24 cellular contexts compared by ENCODE assay signal in the genomic region with DNA sequence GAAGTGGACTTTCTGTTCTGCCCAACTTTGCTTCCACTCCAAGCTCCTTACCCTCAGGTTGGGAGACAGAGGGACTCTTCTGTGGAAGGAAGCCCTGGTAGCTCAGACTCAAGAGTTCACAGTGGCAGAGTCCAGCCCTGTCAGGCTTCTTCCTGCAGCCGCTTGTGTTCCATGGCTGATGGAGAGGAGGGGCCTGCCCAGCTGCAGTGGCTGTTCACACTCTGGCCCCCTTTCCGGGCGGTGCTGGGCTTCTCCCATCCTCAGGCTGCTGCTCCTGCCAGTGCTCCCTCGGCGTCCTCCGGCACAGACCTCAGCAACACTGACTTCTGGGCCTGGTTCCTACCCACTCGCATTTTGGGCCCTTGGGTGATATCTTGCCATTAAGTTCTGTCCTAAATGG. TPM values are rescaled to one million over a fixed set of nuclear protein-coding genes. Genes with fewer than 3 reads are reported as not detected.
"Had no signal": no experiment of that assay in that cellular context is flagged by ENCODE, and none has a peak within 500 bp of the region (broad histone marks: within the 10 kb centered on the region; RNA-seq: fewer than 3 reads in every experiment).

No MANE protein-coding gene starts in this region.

- H3K4me1 Mint-ChIP-seq: activated CD4-positive, alpha-beta T cell treated with anti-CD3 and anti-CD28 coated beads, Interleukin-2, amount 10 ng/mL, durations not matched to agents 7 days and 5 days; memory B cell; naive B cell; stimulated activated naive B cell treated with anti-CD40 and anti-IgM and Interleukin-4, amounts not matched to agents 10 μg/mL and 1 μg/mL and 100 μg/mL, for 72 hours had no signal

- H3K79me2 ChIP-seq: parathyroid adenoma had no signal

- H2AFZ ChIP-seq: parathyroid adenoma had no signal

- H3K27ac ChIP-seq: body of pancreas, colonic mucosa, heart left ventricle, parathyroid adenoma, spleen, thoracic aorta had no signal

- H3K4me3 ChIP-seq: body of pancreas, colonic mucosa, heart left ventricle, mucosa of descending colon, spleen, thoracic aorta had no signal

- H3K4me1 ChIP-seq: body of pancreas, colonic mucosa, heart left ventricle, parathyroid adenoma, spleen had no signal

- H3K27ac Mint-ChIP-seq: activated CD4-positive, alpha-beta T cell treated with anti-CD3 and anti-CD28 coated beads, Interleukin-2, amount 10 ng/mL, durations not matched to agents 7 days and 5 days; activated naive CD8-positive, alpha-beta T cell; activated T-helper 1 cell treated with anti-CD3 and anti-CD28 coated beads, Interleukin-12 subunit alpha, Interleukin-12 subunit beta, Interleukin-2, Interleukin-4 antibody, amounts not matched to agents 30 ng/mL and 10 ng/mL and 1 ng/mL, durations not matched to agents 14 hours and 24 hours and 36 hours; memory B cell; stimulated activated naive B cell treated with anti-CD40 and anti-IgM and Interleukin-4, amounts not matched to agents 10 μg/mL and 1 μg/mL and 100 μg/mL, for 72 hours had no signal

- H3K36me3 ChIP-seq: colonic mucosa, heart left ventricle, neutrophil, spleen, thoracic aorta had no signal

- H3K36me3 Mint-ChIP-seq: activated naive CD8-positive, alpha-beta T cell; memory B cell; naive B cell; stimulated activated naive B cell treated with anti-CD40 and anti-IgM and Interleukin-4, amounts not matched to agents 10 μg/mL and 1 μg/mL and 100 μg/mL, for 72 hours had no signal

- H3K9ac ChIP-seq: parathyroid adenoma had no signal

- H3K9me3 Mint-ChIP-seq: activated T-helper 1 cell treated with anti-CD3 and anti-CD28 coated beads, Interleukin-12 subunit alpha, Interleukin-12 subunit beta, Interleukin-2, Interleukin-4 antibody, amounts not matched to agents 30 ng/mL and 10 ng/mL and 1 ng/mL, durations not matched to agents 14 hours and 24 hours and 36 hours; memory B cell had no signal

- H3K27me3 ChIP-seq: body of pancreas, colonic mucosa, neutrophil had no signal

- H3K4me3 Mint-ChIP-seq: activated CD4-positive, alpha-beta T cell treated with anti-CD3 and anti-CD28 coated beads, Interleukin-2, amount 10 ng/mL, durations not matched to agents 7 days and 5 days; activated naive CD8-positive, alpha-beta T cell; activated T-helper 1 cell treated with anti-CD3 and anti-CD28 coated beads, Interleukin-12 subunit alpha, Interleukin-12 subunit beta, Interleukin-2, Interleukin-4 antibody, amounts not matched to agents 30 ng/mL and 10 ng/mL and 1 ng/mL, durations not matched to agents 14 hours and 24 hours and 36 hours; memory B cell; naive B cell; stimulated activated naive B cell treated with anti-CD40 and anti-IgM and Interleukin-4, amounts not matched to agents 10 μg/mL and 1 μg/mL and 100 μg/mL, for 72 hours had no signal

- H3K9me3 ChIP-seq: body of pancreas, colonic mucosa, heart left ventricle, mucosa of descending colon, neutrophil, spleen, thoracic aorta had no signal

- DNase-seq: activated CD4-positive, alpha-beta T cell treated with anti-CD3 and anti-CD28 coated beads, Interleukin-2, amount 10 ng/mL, durations not matched to agents 7 days and 5 days; activated gamma-delta T cell treated with Interleukin-2 at 50 U/mL for 16 hours; activated T-cell treated with anti-CD3 and anti-CD28 coated beads for 4 hours; body of pancreas; central memory CD4-positive, alpha-beta T cell; colonic mucosa; heart left ventricle; kidney glomerular epithelial cell; left ventricle myocardium superior; naive B cell; spleen; stimulated activated naive B cell treated with anti-CD40 and anti-IgM and Interleukin-4, amounts not matched to agents 10 μg/mL and 1 μg/mL and 100 μg/mL, for 72 hours; T-helper 1 cell; T-helper 9 cell had no signal

- ATAC-seq: body of pancreas; heart left ventricle; left ventricle myocardium superior; mucosa of descending colon; stimulated activated naive B cell treated with anti-CD40 and anti-IgM and Interleukin-4, amounts not matched to agents 10 μg/mL and 1 μg/mL and 100 μg/mL, for 72 hours had no signal

- H3K27me3 Mint-ChIP-seq: activated CD4-positive, alpha-beta T cell treated with anti-CD3 and anti-CD28 coated beads, Interleukin-2, amount 10 ng/mL, durations not matched to agents 7 days and 5 days; activated naive CD8-positive, alpha-beta T cell had no signal

RNA-seq across cellular contexts. Expression of gene KRTAP10-1, which starts 4.0 kb away (rescaled TPM):
- total RNA-seq: activated CD4-positive, alpha-beta T cell treated with anti-CD3 and anti-CD28 coated beads, Interleukin-2, amount 10 ng/mL, durations not matched to agents 7 days and 5 days; activated T-helper 1 cell treated with anti-CD3 and anti-CD28 coated beads, Interleukin-12 subunit alpha, Interleukin-12 subunit beta, Interleukin-2, Interleukin-4 antibody, amounts not matched to agents 30 ng/mL and 10 ng/mL and 1 ng/mL, durations not matched to agents 14 hours and 24 hours and 36 hours; body of pancreas; colonic mucosa; frontal cortex; heart left ventricle; left ventricle myocardium superior; mucosa of descending colon; spleen; thoracic aorta; urinary bladder had no signal
- polyA plus RNA-seq: esophagus, heart left ventricle, spleen, urinary bladder had no signal

RNA-seq across cellular contexts. Expression of gene KRTAP10-2, which starts 15.3 kb away (rescaled TPM):
- total RNA-seq: activated CD4-positive, alpha-beta T cell treated with anti-CD3 and anti-CD28 coated beads, Interleukin-2, amount 10 ng/mL, durations not matched to agents 7 days and 5 days; activated T-helper 1 cell treated with anti-CD3 and anti-CD28 coated beads, Interleukin-12 subunit alpha, Interleukin-12 subunit beta, Interleukin-2, Interleukin-4 antibody, amounts not matched to agents 30 ng/mL and 10 ng/mL and 1 ng/mL, durations not matched to agents 14 hours and 24 hours and 36 hours; body of pancreas; colonic mucosa; frontal cortex; heart left ventricle; left ventricle myocardium superior; mucosa of descending colon; spleen; thoracic aorta; urinary bladder had no signal
- polyA plus RNA-seq: esophagus, heart left ventricle, spleen, urinary bladder had no signal

RNA-seq across cellular contexts. Expression of gene KRTAP10-3, which starts 22.6 kb away (rescaled TPM):
- total RNA-seq: activated CD4-positive, alpha-beta T cell treated with anti-CD3 and anti-CD28 coated beads, Interleukin-2, amount 10 ng/mL, durations not matched to agents 7 days and 5 days; activated T-helper 1 cell treated with anti-CD3 and anti-CD28 coated beads, Interleukin-12 subunit alpha, Interleukin-12 subunit beta, Interleukin-2, Interleukin-4 antibody, amounts not matched to agents 30 ng/mL and 10 ng/mL and 1 ng/mL, durations not matched to agents 14 hours and 24 hours and 36 hours; body of pancreas; colonic mucosa; frontal cortex; heart left ventricle; left ventricle myocardium superior; mucosa of descending colon; spleen; thoracic aorta; urinary bladder had no signal
- polyA plus RNA-seq: esophagus, heart left ventricle, spleen, urinary bladder had no signal

RNA-seq across cellular contexts. Expression of gene KRTAP10-4, which starts 37.6 kb away (rescaled TPM):
- total RNA-seq: activated CD4-positive, alpha-beta T cell treated with anti-CD3 and anti-CD28 coated beads, Interleukin-2, amount 10 ng/mL, durations not matched to agents 7 days and 5 days; activated T-helper 1 cell treated with anti-CD3 and anti-CD28 coated beads, Interleukin-12 subunit alpha, Interleukin-12 subunit beta, Interleukin-2, Interleukin-4 antibody, amounts not matched to agents 30 ng/mL and 10 ng/mL and 1 ng/mL, durations not matched to agents 14 hours and 24 hours and 36 hours; body of pancreas; colonic mucosa; frontal cortex; heart left ventricle; left ventricle myocardium superior; mucosa of descending colon; spleen; thoracic aorta; urinary bladder had no signal
- polyA plus RNA-seq: esophagus, heart left ventricle, spleen, urinary bladder had no signal

RNA-seq across cellular contexts. Expression of gene KRTAP10-5, which starts 44.4 kb away (rescaled TPM):
- total RNA-seq: activated CD4-positive, alpha-beta T cell treated with anti-CD3 and anti-CD28 coated beads, Interleukin-2, amount 10 ng/mL, durations not matched to agents 7 days and 5 days; activated T-helper 1 cell treated with anti-CD3 and anti-CD28 coated beads, Interleukin-12 subunit alpha, Interleukin-12 subunit beta, Interleukin-2, Interleukin-4 antibody, amounts not matched to agents 30 ng/mL and 10 ng/mL and 1 ng/mL, durations not matched to agents 14 hours and 24 hours and 36 hours; body of pancreas; colonic mucosa; frontal cortex; heart left ventricle; left ventricle myocardium superior; mucosa of descending colon; spleen; thoracic aorta; urinary bladder had no signal
- polyA plus RNA-seq: esophagus, heart left ventricle, spleen, urinary bladder had no signal
